ENCODE assay signal across 8 cellular contexts in genomic region chr1:153976819-153977249, GRCh38. TPM values are rescaled to one million over a fixed set of nuclear protein-coding genes. Genes with fewer than 3 reads are reported as not detected.
A peak's percentile ranks its signal among the peaks of the same experiment; 100 is the strongest.
DNase-seq lines count a peak whose midpoint lies in the region; ATAC-seq and TF ChIP-seq lines count a peak whose summit lies in the region.

No MANE protein-coding gene starts in this region.

- H3K9me3 ChIP-seq in SU-DHL-6 (ENCODE audit: insufficient read depth, low read length) (no peaks in the 10 kb centered on the region), sigmoid colon (no peaks in the 10 kb centered on the region)

- H3K4me1 ChIP-seq in sigmoid colon, result peaks cover 0 to 28% (median 23%) of the 10 kb centered on the region in 4 donors

- no peaks in the 10 kb centered on the region for H3K27me3 ChIP-seq in SU-DHL-6 (ENCODE audit: low read length)
- H3K27me3 ChIP-seq in sigmoid colon, result no peaks in the 10 kb centered on the region

- H3K4me2 ChIP-seq in SU-DHL-6 (ENCODE audit: low read depth, low read length, poor library complexity, severe bottlenecking), result peak overlapping the region; percentile 92

- no peaks in the 10 kb centered on the region for H3K9me2 ChIP-seq in SU-DHL-6 (replicated peaks; ENCODE audit: insufficient read depth, low read length)

- 1% methylated on average over 16 of the region's 16 CpGs for WGBS in sigmoid colon, 2 donors

- H3K79me2 ChIP-seq in SU-DHL-6 (ENCODE audit: insufficient read depth, low read length), result peaks cover 21% of the 10 kb centered on the region

- H3K9ac ChIP-seq in SU-DHL-6 (ENCODE audit: low read length), result peak overlapping the region; percentile 93

- H3K36me3 ChIP-seq in SU-DHL-6 (ENCODE audit: low read length), result no peaks in the 10 kb centered on the region; the same call in 1 of the 2 replicates
- peaks cover 0 to 50% (median 23%) of the 10 kb centered on the region in 4 donors for H3K36me3 ChIP-seq in sigmoid colon

- H3F3A ChIP-seq in SU-DHL-6 (ENCODE audit: insufficient read depth), result 0 out of 2 replicates have a peak, but pooled peaks cover 6% of the 10 kb centered on the region

- intact Hi-C loops in sigmoid colon (cut with DNase I), result no loop called here

- DNase-seq in foreskin fibroblast (peak in 1 of 2 donors; percentile 25), sigmoid colon (no peak), KG1 (lab: John Stamatoyannopoulos, UW) (no peak), HK-2 (ENCODE audit: unreplicated experiment) (no peak), dedifferentiated amniotic fluid mesenchymal stem cell (ENCODE audit: extremely low spot score) (no peak)

- TF ChIP-seq EP300 in sigmoid colon (IDR thresholded peaks at IDR 0.05), result no peak

- peak overlapping the region; percentile 92 for H3K4me3 ChIP-seq in SU-DHL-6 (ENCODE audit: insufficient read depth, low read length, poor library complexity, severe bottlenecking)
- H3K4me3 ChIP-seq in foreskin fibroblast (ENCODE audit: low read depth in 1 of 2, low read length in 2 of 2), result peak overlapping the region; percentile 85 to 92
- H3K4me3 ChIP-seq in sigmoid colon, result peak overlapping the region; percentile 76 to 99 (median 91)

- peak; percentile 7 for ATAC-seq in GM21381 (IDR thresholded peaks at IDR 0.05; ENCODE audit: unreplicated experiment)
- ATAC-seq in HG03521 (IDR thresholded peaks at IDR 0.05; ENCODE audit: unreplicated experiment), result no peak

- no peak for TF ChIP-seq POLR2A in sigmoid colon (IDR thresholded peaks at IDR 0.05)

- H2AFZ ChIP-seq in SU-DHL-6 (ENCODE audit: low read depth, low read length, severe bottlenecking), result peak overlapping the region; percentile 97

- TF ChIP-seq CTCF in SU-DHL-6 (IDR thresholded peaks at IDR 0.05; ENCODE audit: insufficient read depth, low read length, poor library complexity, severe bottlenecking), result no peak
- TF ChIP-seq CTCF in foreskin fibroblast (IDR thresholded peaks at IDR 0.05; ENCODE audit: low read depth, low read length), result no peak
- TF ChIP-seq CTCF in sigmoid colon (IDR thresholded peaks at IDR 0.05), result no peak

- H4K20me1 ChIP-seq in SU-DHL-6 (ENCODE audit: low read depth, low read length), result no peaks in the 10 kb centered on the region

- peak overlapping the region; percentile 68 for H3K27ac ChIP-seq in SU-DHL-6 (ENCODE audit: low read depth, low read length)
- H3K27ac ChIP-seq in sigmoid colon, result peak overlapping the region; percentile 92 to 96 (median 92)

RNA-seq across cellular contexts. Expression of gene JTB, which starts 0.6 kb away (rescaled TPM):
- 100 to 1,000 TPM; 171 to 293 (median 219) TPM for total RNA-seq in sigmoid colon
- 100 to 1,000 TPM; 220 to 324 (median 286) TPM for polyA plus RNA-seq in sigmoid colon

RNA-seq across cellular contexts. Expression of gene CREB3L4, which starts 9.1 kb away (rescaled TPM):
- total RNA-seq in sigmoid colon, result 10 to 100 TPM in 2 of 4 donors, 1 to 10 TPM in 2; 7.9 to 13.8 (median 10.2) TPM
- 10 to 100 TPM in 2 of 3 donors, 1 to 10 TPM in 1; 7.9 to 18.0 (median 16.8) TPM for polyA plus RNA-seq in sigmoid colon

RNA-seq across cellular contexts. Expression of gene RAB13, which starts 9.3 kb away (rescaled TPM):
- 10 to 100 TPM; 34.1 to 72.8 (median 40.7) TPM for total RNA-seq in sigmoid colon
- 100 to 1,000 TPM; 117 to 275 (median 261) TPM for polyA plus RNA-seq in sigmoid colon

RNA-seq across cellular contexts. Expression of gene SLC39A1, which starts 13.5 kb away (rescaled TPM):
- 10 to 100 TPM; 50.7 to 80.3 (median 76.1) TPM for total RNA-seq in sigmoid colon
- 10 to 100 TPM; 25.7 to 97.5 (median 28.8) TPM for polyA plus RNA-seq in sigmoid colon

RNA-seq across cellular contexts. Expression of gene RPS27, which starts 13.7 kb away (rescaled TPM):
- 1,000 to 10,000 TPM; 1,466 to 4,347 (median 3,611) TPM for total RNA-seq in sigmoid colon
- polyA plus RNA-seq in sigmoid colon, result over 10,000 TPM; 12,408 to 20,490 (median 12,874) TPM
